Comparison of ENCODE assay signal across 25 cellular contexts in genomic region chr1:147434926-147435325, GRCh38.
"Had no signal": no experiment of that assay in that cellular context is flagged by ENCODE, and none has a peak within 500 bp of the region (broad histone marks: within the 10 kb centered on the region; RNA-seq: fewer than 3 reads in every experiment).

No MANE protein-coding gene starts in this region.

- H3K4me1 ChIP-seq: esophagus muscularis mucosa, foreskin keratinocyte, lower lobe of right lung, pancreas, sigmoid colon, tibial nerve, upper lobe of left lung, uterus had no signal

- H3K9me3 ChIP-seq: esophagus muscularis mucosa, lower lobe of right lung, neutrophil, pancreas, sigmoid colon, thoracic aorta, tibial nerve, upper lobe of left lung, uterus had no signal

- H3K27me3 ChIP-seq: foreskin keratinocyte, pancreas, sigmoid colon, tibial nerve, upper lobe of left lung, uterus had no signal

- ATAC-seq: foreskin keratinocyte; left colon; left ventricle myocardium superior; lower lobe of right lung; natural killer cell treated with Interleukin-12 subunit alpha and Interleukin-12 subunit beta and Interleukin-15 and Interleukin-18, amount 100 ng/mL, for 72 hours; pancreas; right cardiac atrium; stimulated activated effector memory CD8-positive, alpha-beta T cell treated with anti-CD3 and anti-CD28 coated beads, Interleukin-12 subunit alpha, Interleukin-12 subunit beta, amount 100 ng/mL, for 72 hours had no signal

- H3K4me3 ChIP-seq: coronary artery, esophagus muscularis mucosa, lower lobe of right lung, pancreas, sigmoid colon, thoracic aorta, tibial nerve, upper lobe of left lung, uterus had no signal

- DNase-seq: dermis blood vessel endothelial cell; effector memory CD4-positive, alpha-beta T cell; foreskin keratinocyte; hypothalamus; immature natural killer cell; islet precursor cell; kidney glomerular epithelial cell; left colon; left ventricle myocardium superior; lower lobe of right lung; naive B cell; pancreas; right cardiac atrium; sigmoid colon; stimulated activated CD4-positive, alpha-beta T cell treated with anti-CD3 and anti-CD28 coated beads, Interleukin-2, amount 100 ng/mL, for 24 hours; stimulated activated CD4-positive, alpha-beta T cell treated with anti-CD3 and anti-CD28 coated beads, Interleukin-4, amount 100 ng/mL, for 24 hours; upper lobe of left lung; uterus had no signal

- H3K27ac ChIP-seq: coronary artery, esophagus muscularis mucosa, foreskin keratinocyte, lower lobe of right lung, neutrophil, pancreas, sigmoid colon, thoracic aorta, tibial nerve, upper lobe of left lung, uterus had no signal

- H3K36me3 ChIP-seq: esophagus muscularis mucosa, lower lobe of right lung, neutrophil, pancreas, sigmoid colon, thoracic aorta, tibial nerve, upper lobe of left lung, uterus had no signal
